Comparison of ENCODE assay signal across 8 cellular contexts in genomic region chr11:93740031-93740801, GRCh38. TPM values are rescaled to one million over a fixed set of nuclear protein-coding genes. Genes with fewer than 3 reads are reported as not detected.
A peak's percentile ranks its signal among the peaks of the same experiment; 100 is the strongest.
DNase-seq lines count a peak whose midpoint lies in the region; ATAC-seq, FAIRE-seq and TF ChIP-seq lines count a peak whose summit lies in the region.

No MANE protein-coding gene starts in this region.

- peaks cover 4 to 10% of the 10 kb centered on the region in 2 experiments; a peak in 4 of 5 replicates for H3K4me1 ChIP-seq in K562 (replicated peaks in 1 of 2; ENCODE audit: control insufficient read depth in 2 of 2, insufficient read depth in 2 of 2, low read length in 2 of 2)
- peaks cover 51% of the 10 kb centered on the region for H3K4me1 ChIP-seq in lower lobe of right lung

- no peaks in the 10 kb centered on the region for H3K9me3 Mint-ChIP-seq in stimulated activated naive B cell treated with anti-CD40 and anti-IgM and Interleukin-4, amounts not matched to agents 10 μg/mL and 1 μg/mL and 100 μg/mL, for 72 hours

- 0% methylated on average over 16 of the region's 21 CpGs for WGBS in K562 (ENCODE audit: insufficient coverage, low coverage, missing lambda C conversion rate)

- H3K9me1 ChIP-seq in K562 (ENCODE audit: control insufficient read depth, insufficient read depth, low read length) = no peaks in the 10 kb centered on the region

- in situ Hi-C loops in K562 (cut with MboI) = no loop called here

- FAIRE-seq in K562 (lab: Jason Lieb, UNC) = no peak

- no peak for TF ChIP-seq POLR2A in K562 (conservative IDR thresholded peaks at IDR 0.05)

- ATAC-seq in GM21447 (IDR thresholded peaks at IDR 0.05; ENCODE audit: unreplicated experiment) (peak; percentile 13), K562 (peak; percentile 11), lower lobe of right lung (peak in 1 of 2 donors; percentile 1), HG03342 (IDR thresholded peaks at IDR 0.05; ENCODE audit: unreplicated experiment) (no peak), GM21529 (IDR thresholded peaks at IDR 0.05; ENCODE audit: unreplicated experiment) (no peak)
- peak; percentile 17 to 29 for ATAC-seq in stimulated activated naive B cell treated with anti-CD40 and anti-IgM and Interleukin-4, amounts not matched to agents 10 μg/mL and 1 μg/mL and 100 μg/mL, for 72 hours (replicated peaks)

- peaks cover 46 to 60% of the 10 kb centered on the region in 2 donors for H3K36me3 Mint-ChIP-seq in stimulated activated naive B cell treated with anti-CD40 and anti-IgM and Interleukin-4, amounts not matched to agents 10 μg/mL and 1 μg/mL and 100 μg/mL, for 72 hours

- H3K27me3 ChIP-seq in K562 (ENCODE audit: control insufficient read depth in 2 of 2, insufficient read depth in 2 of 2, low read length in 2 of 2) = no peaks in the 10 kb centered on the region
- no peaks in the 10 kb centered on the region for H3K27me3 ChIP-seq in lower lobe of right lung (ENCODE audit: low read depth)

- intact Hi-C loops in K562 (cut with micrococcal nuclease) = no loop called here
- intact Hi-C loops in lower lobe of right lung (cut with DNase I) = no loop called here

- peak overlapping the region; percentile 92 for H3K4me3 ChIP-seq in AG04449 (ENCODE audit: low read depth, low read length)
- peak overlapping the region; percentile 79 for H3K4me3 ChIP-seq in K562
- H3K4me3 ChIP-seq in lower lobe of right lung = peak overlapping the region; percentile 84

- H3K9me3 ChIP-seq in K562 (replicated peaks; ENCODE audit: control insufficient read depth, insufficient read depth, low read depth, low read length) = no peaks in the 10 kb centered on the region
- H3K9me3 ChIP-seq in lower lobe of right lung = no peaks in the 10 kb centered on the region

- no peaks in the 10 kb centered on the region; the same call in none of the 2 replicates for H4K20me1 ChIP-seq in K562 (replicated peaks; ENCODE audit: control insufficient read depth, insufficient read depth, low read length)

- no peak for TF ChIP-seq CTCF in AG04449 (IDR thresholded peaks at IDR 0.05; ENCODE audit: insufficient read depth, low read length, missing control alignments)
- TF ChIP-seq CTCF in K562 (IDR thresholded peaks at IDR 0.05 in 2 of 3, conservative IDR thresholded peaks at IDR 0.05 in 1 of 3; ENCODE audit: insufficient read depth in 2 of 3, low read depth in 1 of 3, low read length in 3 of 3) = no peak
- TF ChIP-seq CTCF in lower lobe of right lung (IDR thresholded peaks at IDR 0.05) = no peak

- POLR2A ChIA-PET in AG04449 (lab: Yijun Ruan, JAX) = interaction anchor here (0.7 to 3.6 kb wide), 8 partner anchors 9 to 765 kb away, joined by 3 to 47 read pairs (median 6); partner anchors contain the start of genes CEP295 and MED17
- POLR2A ChIA-PET in K562 (lab: Yijun Ruan, JAX) = interaction anchor here (0.6 to 5.1 kb wide), 25 partner anchors 11 to 321 kb away, joined by 3 to 98 read pairs (median 6); partner anchors contain the start of genes MED17 and VSTM5

- H3K79me2 ChIP-seq in K562 (ENCODE audit: control insufficient read depth, insufficient read depth, low read length) = peaks cover 78% of the 10 kb centered on the region

- no peaks in the 10 kb centered on the region for H3K27me3 Mint-ChIP-seq in stimulated activated naive B cell treated with anti-CD40 and anti-IgM and Interleukin-4, amounts not matched to agents 10 μg/mL and 1 μg/mL and 100 μg/mL, for 72 hours

- H2AFZ ChIP-seq in K562 (ENCODE audit: low read depth, low read length) = no peak overlapping the region

- peak overlapping the region; percentile 99 for H3K4me3 Mint-ChIP-seq in stimulated activated naive B cell treated with anti-CD40 and anti-IgM and Interleukin-4, amounts not matched to agents 10 μg/mL and 1 μg/mL and 100 μg/mL, for 72 hours

- TF ChIP-seq RAD21 in K562 (CRISPR knock-in tag; conservative IDR thresholded peaks at IDR 0.05 in 1 of 2, IDR thresholded peaks at IDR 0.05 in 1 of 2) = no peak

- peak overlapping the region; percentile 100 for H3K27ac Mint-ChIP-seq in stimulated activated naive B cell treated with anti-CD40 and anti-IgM and Interleukin-4, amounts not matched to agents 10 μg/mL and 1 μg/mL and 100 μg/mL, for 72 hours

- H3K9ac ChIP-seq in K562 (ENCODE audit: insufficient read depth in 1 of 2, low read depth in 2 of 2, low read length in 2 of 2) = peak overlapping the region; percentile 99 to 100

- H3K4me1 Mint-ChIP-seq in stimulated activated naive B cell treated with anti-CD40 and anti-IgM and Interleukin-4, amounts not matched to agents 10 μg/mL and 1 μg/mL and 100 μg/mL, for 72 hours = peaks cover 21 to 51% of the 10 kb centered on the region in 2 donors

- H3K36me3 ChIP-seq in K562 (ENCODE audit: control insufficient read depth, insufficient read depth, low read length) (peaks cover 61% of the 10 kb centered on the region), lower lobe of right lung (peaks cover 51% of the 10 kb centered on the region)

- H3K27ac ChIP-seq in K562 (ENCODE audit: extremely low read depth, low read depth, low read length) (peak overlapping the region; percentile 98), lower lobe of right lung (peak overlapping the region; percentile 94)

- TF ChIP-seq EP300 in K562 (IDR thresholded peaks at IDR 0.05; ENCODE audit: low read length) = no peak

- peak overlapping the region; percentile 95 for H3K4me2 ChIP-seq in K562 (ENCODE audit: insufficient read depth, low read length)

- CTCF ChIA-PET in AG04449 (lab: Yijun Ruan, JAX) = interaction anchor here (0.6 to 2.5 kb wide), 4 partner anchors 9 to 391 kb away, joined by 3 to 10 read pairs (median 4); partner anchors contain the start of gene MED17
- CTCF ChIA-PET in K562 (lab: Yijun Ruan, JAX; ENCODE audit: low intra/inter-chr PET ratio) = interaction anchor here (0.7 kb wide), 1 partner anchor 13 kb away, joined by 4 read pairs; no protein-coding TSS in a partner anchor

- BruUV-seq in K562 (replicated peaks; lab: Mats Ljungman, UMichigan) = no TSS peak

- DNase-seq in AG04449 (ENCODE audit: low read depth, low spot score) (no peak), RPMI8226 (peak; percentile 87), K562 (ENCODE audit: extremely low read depth in 1 of 4, low spot score in 3 of 4) (peak in 3 of 4 experiments; percentile 16 to 54 (median 23)), lower lobe of right lung (peak; percentile 56)
- DNase-seq in stimulated activated naive B cell treated with anti-CD40 and anti-IgM and Interleukin-4, amounts not matched to agents 10 μg/mL and 1 μg/mL and 100 μg/mL, for 72 hours = peak; percentile 39

RNA-seq across cellular contexts. Expression of gene TAF1D, which starts 1.1 kb away (rescaled TPM):
- total RNA-seq in K562 (2011; cell fraction: chromatin; rRNA removed; ENCODE audit: low replicate concordance) = 288 and 1,250 TPM in 2 replicates
- 323 and 380 TPM in 2 replicates for total RNA-seq in K562 (2011; cell fraction: nucleolus; rRNA removed)
- 528 and 703 TPM in 2 replicates for total RNA-seq in K562 (2011; cell fraction: nucleoplasm; rRNA removed)
- 155 and 182 TPM in 2 replicates for total RNA-seq in K562 (2014; rRNA removed)
- 313 and 326 TPM in 2 replicates for total RNA-seq in K562 (2014; rRNA removed; fragmentation: Illumina TruSeq; extraction: Trizol)
- 301 and 347 TPM in 2 replicates for total RNA-seq in K562 (2015; rRNA removed; fragmentation: Illumina TruSeq; extraction: Trizol)
- total RNA-seq in K562 (2021) = 189 and 193 TPM in 2 replicates
- 208 and 270 TPM in 2 replicates for polyA plus RNA-seq in K562 (2011; rRNA removed)
- polyA plus RNA-seq in K562 (2011; cell fraction: cytosol; rRNA removed) = 21.9 and 72.7 TPM in 2 replicates
- polyA plus RNA-seq in K562 (2011; cell fraction: nucleus; rRNA removed) = 340 and 474 TPM in 2 replicates
- polyA plus RNA-seq in K562 (2012) = 127 and 137 TPM in 2 replicates
- 203 and 250 TPM in 2 replicates for polyA plus RNA-seq in K562 (2014; fragmentation: Illumina TruSeq; extraction: Trizol)
- polyA plus RNA-seq in K562 (2014; fragmentation: Nextera tagmentation; extraction: Ambion mirVana) = 100 to 1,000 TPM; 122 to 123 TPM
- polyA plus RNA-seq in K562 (2014; rRNA removed) = 245 and 293 TPM in 2 replicates
- 237 and 271 TPM in 2 replicates for polyA minus RNA-seq in K562 (2011; rRNA and poly(A)+ RNA removed)
- polyA minus RNA-seq in K562 (2011; cell fraction: cytosol; rRNA and poly(A)+ RNA removed) = 59.7 and 102 TPM in 2 replicates
- 469 and 813 TPM in 2 replicates for polyA minus RNA-seq in K562 (2011; cell fraction: nucleus; rRNA and poly(A)+ RNA removed)
- 83.2 TPM for total RNA-seq in lower lobe of right lung

RNA-seq across cellular contexts. Expression of gene C11orf54, which starts 1.3 kb away (rescaled TPM):
- total RNA-seq in K562 (2011; cell fraction: chromatin; rRNA removed; ENCODE audit: low replicate concordance) = 16.6 and 50.4 TPM in 2 replicates
- 8.3 and 11.8 TPM in 2 replicates for total RNA-seq in K562 (2011; cell fraction: nucleolus; rRNA removed)
- total RNA-seq in K562 (2011; cell fraction: nucleoplasm; rRNA removed) = 15.0 and 27.5 TPM in 2 replicates
- 12.0 and 13.4 TPM in 2 replicates for total RNA-seq in K562 (2014; rRNA removed)
- total RNA-seq in K562 (2014; rRNA removed; fragmentation: Illumina TruSeq; extraction: Trizol) = 23.1 and 30.5 TPM in 2 replicates
- 15.3 and 16.8 TPM in 2 replicates for total RNA-seq in K562 (2015; rRNA removed; fragmentation: Illumina TruSeq; extraction: Trizol)
- 13.1 and 15.6 TPM in 2 replicates for total RNA-seq in K562 (2021)
- 26.7 and 33.0 TPM in 2 replicates for polyA plus RNA-seq in K562 (2011; rRNA removed)
- 4.4 and 11.8 TPM in 2 replicates for polyA plus RNA-seq in K562 (2011; cell fraction: cytosol; rRNA removed)
- 11.0 and 29.8 TPM in 2 replicates for polyA plus RNA-seq in K562 (2011; cell fraction: nucleus; rRNA removed)
- 13.4 and 23.0 TPM in 2 replicates for polyA plus RNA-seq in K562 (2012)
- polyA plus RNA-seq in K562 (2014; fragmentation: Illumina TruSeq; extraction: Trizol) = 24.3 and 25.0 TPM in 2 replicates
- 10 to 100 TPM; 31.5 to 31.7 TPM for polyA plus RNA-seq in K562 (2014; fragmentation: Nextera tagmentation; extraction: Ambion mirVana)
- polyA plus RNA-seq in K562 (2014; rRNA removed) = 15.9 and 18.3 TPM in 2 replicates
- polyA minus RNA-seq in K562 (2011; rRNA and poly(A)+ RNA removed) = 19.7 and 24.9 TPM in 2 replicates
- 8.9 and 11.4 TPM in 2 replicates for polyA minus RNA-seq in K562 (2011; cell fraction: cytosol; rRNA and poly(A)+ RNA removed)
- 4.7 and 9.4 TPM in 2 replicates for polyA minus RNA-seq in K562 (2011; cell fraction: nucleus; rRNA and poly(A)+ RNA removed)
- 50.2 TPM for total RNA-seq in lower lobe of right lung

RNA-seq across cellular contexts. Expression of gene MED17, which starts 43.9 kb away (rescaled TPM):
- 55.0 and 121 TPM in 2 replicates for total RNA-seq in K562 (2011; cell fraction: chromatin; rRNA removed; ENCODE audit: low replicate concordance)
- total RNA-seq in K562 (2011; cell fraction: nucleolus; rRNA removed) = 36.2 and 37.2 TPM in 2 replicates
- total RNA-seq in K562 (2011; cell fraction: nucleoplasm; rRNA removed) = 65.5 and 106 TPM in 2 replicates
- total RNA-seq in K562 (2014; rRNA removed) (29.8 and 30.7 TPM in 2 replicates), K562 (2014; rRNA removed; fragmentation: Illumina TruSeq; extraction: Trizol) (34.5 and 35.1 TPM in 2 replicates), K562 (2015; rRNA removed; fragmentation: Illumina TruSeq; extraction: Trizol) (31.5 and 32.4 TPM in 2 replicates), K562 (2021) (34.7 and 35.0 TPM in 2 replicates), lower lobe of right lung (30.8 TPM)
- polyA plus RNA-seq in K562 (2011; rRNA removed) (20.3 and 22.0 TPM in 2 replicates), K562 (2014; fragmentation: Illumina TruSeq; extraction: Trizol) (22.1 and 26.8 TPM in 2 replicates), K562 (2014; fragmentation: Nextera tagmentation; extraction: Ambion mirVana) (1 to 10 TPM; 6.7 to 7.7 TPM), K562 (2014; rRNA removed) (21.5 and 21.7 TPM in 2 replicates)
- polyA plus RNA-seq in K562 (2011; cell fraction: cytosol; rRNA removed) = 7.8 and 8.2 TPM in 2 replicates
- 31.3 and 40.5 TPM in 2 replicates for polyA plus RNA-seq in K562 (2011; cell fraction: nucleus; rRNA removed)
- polyA plus RNA-seq in K562 (2012) = 12.7 and 15.4 TPM in 2 replicates
- polyA minus RNA-seq in K562 (2011; rRNA and poly(A)+ RNA removed) = 30.5 and 37.4 TPM in 2 replicates
- 11.0 and 14.2 TPM in 2 replicates for polyA minus RNA-seq in K562 (2011; cell fraction: cytosol; rRNA and poly(A)+ RNA removed)
- polyA minus RNA-seq in K562 (2011; cell fraction: nucleus; rRNA and poly(A)+ RNA removed) = 36.9 and 49.5 TPM in 2 replicates

Comparison
In these comparisons a context has a peak if more than half of its experiments do, and no peak if none do; other contexts are left out.
1. ATAC-seq: peak in GM21447 (single experiment), K562 (single experiment) and stimulated activated naive B cell treated with anti-CD40 and anti-IgM and Interleukin-4, amounts not matched to agents 10 μg/mL and 1 μg/mL and 100 μg/mL, for 72 hours (2 of 2); none in HG03342 (single experiment) and GM21529 (single experiment).
2. Peak in every context shown above with its lines, with median percentiles within 50 percentile points of each other: H3K4me3 ChIP-seq.